In genomic region chr13:111521030-111521429, GRCh38 we compare ENCODE assay signal across 24 cellular contexts.
A peak's percentile ranks its signal among the peaks of the same experiment; 100 is the strongest.
DNase-seq lines count a peak whose midpoint lies in the region; ATAC-seq, FAIRE-seq and TF ChIP-seq lines count a peak whose summit lies in the region.
"Had no signal": no experiment of that assay in that cellular context is flagged by ENCODE, and none has a peak within 500 bp of the region (broad histone marks: within the 10 kb centered on the region; RNA-seq: fewer than 3 reads in every experiment).

No MANE protein-coding gene starts in this region.

- peaks cover 0 to 32% (median 0%) of the 10 kb centered on the region in 3 donors for H3K27me3 ChIP-seq in psoas muscle (ENCODE audit: insufficient read depth in 3 of 3, low read length in 2 of 3)

- H3K4me1 ChIP-seq in kidney (ENCODE audit: control insufficient read depth in 1 of 2, insufficient read depth in 1 of 2, low read depth in 1 of 2, low read length in 2 of 2) (no peaks in the 10 kb centered on the region), psoas muscle (no peaks in the 10 kb centered on the region)
- H3K4me1 ChIP-seq: BE2C had no signal

- DNase-seq in ecto neural progenitor cell (ENCODE audit: low spot score) (peak; percentile 30), kidney (peak; percentile 59), posterior vena cava (ENCODE audit: low spot score) (peak; percentile 69), T1000 (lab: John Stamatoyannopoulos, UW) (no peak), psoas muscle (no peak)
- no peak for DNase-seq in activated T-cell treated with anti-CD3 and anti-CD28 coated beads, Interleukin-2, amount 50 U/mL, for 1 hour
- DNase-seq in stimulated activated CD4-positive, alpha-beta T cell treated with anti-CD3 and anti-CD28 coated beads, Interleukin-1b, Interleukin-23, amount 100 ng/mL, for 48 hours, result no peak
- DNase-seq: BE2C; CD8-positive, alpha-beta memory T cell; DMS 273 treated with DMSO at 0.1 percent for 48 hours; DMS79 treated with DMSO at 0.1 percent for 48 hours; MV-4-11; NCI-H1105; NCI-H1436 treated with DMSO at 0.1 percent for 48 hours; NCI-H187 treated with DMSO at 0.1 percent for 48 hours; NCI-H446; NCI-H524 treated with DMSO at 0.1 percent for 48 hours; NCI-H774; PC-3; SK-N-SH had no signal

- no peaks in the 10 kb centered on the region for H3K9me3 ChIP-seq in kidney (ENCODE audit: control insufficient read depth in 1 of 2, low read length in 2 of 2)
- H3K9me3 ChIP-seq in psoas muscle, result no peaks in the 10 kb centered on the region
- H3K9me3 ChIP-seq: BE2C, SK-N-SH had no signal

- H3K36me3 ChIP-seq in kidney (ENCODE audit: control insufficient read depth in 1 of 2, insufficient read depth in 2 of 2, low read length in 2 of 2) (no peaks in the 10 kb centered on the region), psoas muscle (ENCODE audit: insufficient read depth in 1 of 2, low read depth in 1 of 2) (no peaks in the 10 kb centered on the region)
- H3K36me3 ChIP-seq: BE2C had no signal

- WGBS in psoas muscle, 3 donors, result 80 to 85% (median 80%) methylated on average over 10 of the region's 10 CpGs

- H3K27ac ChIP-seq in kidney (ENCODE audit: low read depth in 2 of 2, low read length in 2 of 2) (no peak overlapping the region), psoas muscle (no peak overlapping the region)

- TF ChIP-seq CTCF in kidney (IDR thresholded peaks at IDR 0.05; ENCODE audit: borderline replicate concordance, extremely low read depth, insufficient read depth) (no peak), psoas muscle (IDR thresholded peaks at IDR 0.05) (no peak)

- FAIRE-seq in kidney (lab: Jason Lieb, UNC), result no peak
- FAIRE-seq: GM18507, H54, HTR-8/SVneo, K562 had no signal

- ATAC-seq in psoas muscle, result no peak
- ATAC-seq: K562, PC-3 had no signal

- H3K4me3 ChIP-seq in kidney (ENCODE audit: low read length in 2 of 2), result no peak overlapping the region
- H3K4me3 ChIP-seq in psoas muscle, result no peak overlapping the region
- H3K4me3 ChIP-seq: K562 had no signal

- H3K9ac ChIP-seq in kidney (ENCODE audit: low read length in 2 of 2), result no peak overlapping the region
- H3K9ac ChIP-seq: SK-N-SH had no signal

- intact Hi-C loops in kidney (cut with DNase I), result no loop called here
- intact Hi-C loops in posterior vena cava (cut with DNase I), result no loop called here
- intact Hi-C loops in psoas muscle (cut with DNase I), result no loop called here

Comparison
In these comparisons a context has a peak if more than half of its experiments do, and no peak if none do; other contexts are left out.
1. DNase-seq: peak in ecto neural progenitor cell (single experiment), kidney (single experiment) and posterior vena cava (single experiment); none in activated T-cell treated with anti-CD3 and anti-CD28 coated beads, Interleukin-2, amount 50 U/mL, for 1 hour (single experiment), T1000 (single experiment), psoas muscle (0 of 2) and stimulated activated CD4-positive, alpha-beta T cell treated with anti-CD3 and anti-CD28 coated beads, Interleukin-1b, Interleukin-23, amount 100 ng/mL, for 48 hours (single experiment).